In genomic region chr6:29216528-29216927, GRCh38 we compare ENCODE assay signal across 2 cellular contexts.
TF ChIP-seq lines count a peak whose summit lies in the region.

No MANE protein-coding gene starts in this region.

TF ChIP-seq in GM23338, 12 proteins besides CTCF, POLR2A, EP300 and RAD21 (continued from another document):
- TF ChIP-seq CREB1 (CRISPR knock-in tag; IDR thresholded peaks at IDR 0.05; ENCODE audit: low read depth) (no peak), ZNF114 (CRISPR knock-in tag; IDR thresholded peaks at IDR 0.05) (no peak), ZNF462 (CRISPR knock-in tag; IDR thresholded peaks at IDR 0.05) (no peak), EZH2phosphoT487 (IDR thresholded peaks at IDR 0.05; ENCODE audit: unreplicated experiment) (no peak), ETS1 (IDR thresholded peaks at IDR 0.05) (no peak), NANOG (IDR thresholded peaks at IDR 0.05; ENCODE audit: borderline replicate concordance) (no peak), STAT1 (IDR thresholded peaks at IDR 0.05; ENCODE audit: unreplicated experiment) (no peak), JUNB (IDR thresholded peaks at IDR 0.05; ENCODE audit: unreplicated experiment) (no peak)

TF ChIP-seq in liver, 16 proteins besides CTCF, POLR2A, EP300 and RAD21 (continued from another document):
- TF ChIP-seq MAX (IDR thresholded peaks at IDR 0.05) (peak; percentile 47), JUND (IDR thresholded peaks at IDR 0.05) (peak; percentile 37 to 53), SP1 (IDR thresholded peaks at IDR 0.05) (peak; percentile 95), YY1 (IDR thresholded peaks at IDR 0.05) (peak; percentile 61), HNF4A (conservative IDR thresholded peaks at IDR 0.05) (peak; percentile 95 to 98), NR2F2 (IDR thresholded peaks at IDR 0.05) (no peak), GABPA (IDR thresholded peaks at IDR 0.05 in 1 of 2, conservative IDR thresholded peaks at IDR 0.05 in 1 of 2) (no peak)
